ENCODE assay signal across 8 cellular contexts in genomic region chr14:94026173-94026885, GRCh38. TPM values are rescaled to one million over a fixed set of nuclear protein-coding genes. Genes with fewer than 3 reads are reported as not detected.
DNase-seq lines count a peak whose midpoint lies in the region; ATAC-seq, FAIRE-seq and TF ChIP-seq lines count a peak whose summit lies in the region.

OTUB2 (plus strand) TSS chr14:94026340; CDS start chr14:94026538, 198 bp downstream.

- no peak within 1 kb of the TSS for H3K9ac ChIP-seq in DND-41 (ENCODE audit: low read depth, low read length)

- H3K27ac Mint-ChIP-seq in natural killer cell treated with Interleukin-12 subunit alpha and Interleukin-12 subunit beta and Interleukin-15 and Interleukin-18, amount 100 ng/mL, for 72 hours, result no peak within 1 kb of the TSS

- H2AFZ ChIP-seq in DND-41 (ENCODE audit: low read depth, low read length), result no peak within 1 kb of the TSS

- peaks cover 4% of the 10 kb centered on the region; the same call in 1 of the 2 replicates for H4K20me1 ChIP-seq in DND-41 (ENCODE audit: insufficient read depth, low read length)

- no peaks in the 10 kb centered on the region for H3K36me3 Mint-ChIP-seq in natural killer cell treated with Interleukin-12 subunit alpha and Interleukin-12 subunit beta and Interleukin-15 and Interleukin-18, amount 100 ng/mL, for 72 hours

- no peaks in the 10 kb centered on the region for H3K79me2 ChIP-seq in DND-41 (ENCODE audit: insufficient read depth, low read length)

- CTCF ChIA-PET in RWPE1 (lab: Yijun Ruan, JAX), result interaction anchor here (0.6 to 1.8 kb wide), 4 partner anchors 10 to 913 kb away, joined by 3 to 7 read pairs (median 4); partner anchors contain the start of gene IFI27

- peak; percentile 93 for FAIRE-seq in H54 (lab: Jason Lieb, UNC)

- no peak within 1 kb of the TSS for H3K4me3 ChIP-seq in DND-41 (ENCODE audit: low read depth in 1 of 2, low read length in 2 of 2)
- peak within 1 kb of the TSS; percentile 74 for H3K4me3 ChIP-seq in fibroblast of the aortic adventitia (ENCODE audit: low read depth, low read length)

- H3K27me3 ChIP-seq in DND-41 (ENCODE audit: insufficient read depth, low read length, poor library complexity), result peaks cover 5% of the 10 kb centered on the region

- H3K4me1 ChIP-seq in DND-41 (ENCODE audit: insufficient read depth, low read length), result no peaks in the 10 kb centered on the region

- POLR2A ChIA-PET in RWPE1 (lab: Yijun Ruan, JAX; ENCODE audit: low non-redundant PET), result no interaction called here

- H3K27ac ChIP-seq in DND-41 (ENCODE audit: low read length) (no peak within 1 kb of the TSS), RWPE1 (no peak within 1 kb of the TSS)

- no peaks in the 10 kb centered on the region for H3K9me3 ChIP-seq in DND-41 (ENCODE audit: insufficient read depth, low read length, severe bottlenecking)

- 0 out of 3 replicates have a peak, but pooled peaks have one; percentile 42 for ATAC-seq in DND-41 (ENCODE audit: insufficient read depth, low read depth)
- ATAC-seq in natural killer cell treated with Interleukin-12 subunit alpha and Interleukin-12 subunit beta and Interleukin-15 and Interleukin-18, amount 100 ng/mL, for 72 hours, result peak; percentile 98 to 99

- H3K4me1 Mint-ChIP-seq in natural killer cell treated with Interleukin-12 subunit alpha and Interleukin-12 subunit beta and Interleukin-15 and Interleukin-18, amount 100 ng/mL, for 72 hours (ENCODE audit: low read depth in 2 of 2), result peaks cover 7 to 14% of the 10 kb centered on the region in 2 donors

- no peak for TF ChIP-seq CTCF in DND-41 (IDR thresholded peaks at IDR 0.05; ENCODE audit: borderline replicate concordance, extremely low read depth, low read length, poor library complexity, severe bottlenecking)
- TF ChIP-seq CTCF in RWPE1 (conservative IDR thresholded peaks at IDR 0.05; ENCODE audit: low read depth), result no peak
- no peak for TF ChIP-seq CTCF in fibroblast of the aortic adventitia (IDR thresholded peaks at IDR 0.05; ENCODE audit: insufficient read depth, low read length)

- peak within 1 kb of the TSS; percentile 71 for H3K4me3 Mint-ChIP-seq in natural killer cell treated with Interleukin-12 subunit alpha and Interleukin-12 subunit beta and Interleukin-15 and Interleukin-18, amount 100 ng/mL, for 72 hours

- H3K9me3 Mint-ChIP-seq in natural killer cell treated with Interleukin-12 subunit alpha and Interleukin-12 subunit beta and Interleukin-15 and Interleukin-18, amount 100 ng/mL, for 72 hours, result no peaks in the 10 kb centered on the region

- peaks cover 0 to 15% of the 10 kb centered on the region in 2 donors for H3K27me3 Mint-ChIP-seq in natural killer cell treated with Interleukin-12 subunit alpha and Interleukin-12 subunit beta and Interleukin-15 and Interleukin-18, amount 100 ng/mL, for 72 hours

- no peak for DNase-seq in DND-41
- DNase-seq in H54 (ENCODE audit: insufficient read length, low spot score), result peak; percentile 98
- DNase-seq in LoVo (ENCODE audit: low spot score), result peak; percentile 96
- DNase-seq in RWPE1 (ENCODE audit: low spot score), result peak; percentile 100
- DNase-seq in activated T-helper 9 cell treated with anti-CD3 and anti-CD28 coated beads, Interleukin-2, amount 50 U/mL, for 16 hours (ENCODE audit: low read depth), result peak; percentile 93
- peak; percentile 98 for DNase-seq in fibroblast of the aortic adventitia (ENCODE audit: low read depth)
- peak; percentile 95 for DNase-seq in natural killer cell treated with Interleukin-12 subunit alpha and Interleukin-12 subunit beta and Interleukin-15 and Interleukin-18, amount 100 ng/mL, for 72 hours (ENCODE audit: low spot score)
- peak; percentile 90 to 96 (median 94) for DNase-seq in stimulated activated naive CD4-positive, alpha-beta T cell (lab: John Stamatoyannopoulos, UW)

- no peaks in the 10 kb centered on the region for H3K36me3 ChIP-seq in DND-41 (ENCODE audit: insufficient read depth, low read length)

- no peak within 1 kb of the TSS for H3K4me2 ChIP-seq in DND-41 (ENCODE audit: insufficient read depth, low read length)

- TF ChIP-seq POLR2A in H54 (IDR thresholded peaks at IDR 0.05; ENCODE audit: low read depth, low read length), result no peak

RNA-seq across cellular contexts. Expression of gene OTUB2, which starts in this region (rescaled TPM):
- 2.5 and 2.8 TPM in 2 replicates for total RNA-seq in fibroblast of the aortic adventitia (ENCODE audit: low replicate concordance)
- total RNA-seq in natural killer cell treated with Interleukin-12 subunit alpha and Interleukin-12 subunit beta and Interleukin-15 and Interleukin-18, amount 100 ng/mL, for 72 hours, result under 1 TPM; 0.14 to 0.22 TPM

Comparison
In these comparisons a context has a peak if more than half of its experiments do, and no peak if none do; other contexts are left out.
1. Peak in DNase-seq and ATAC-seq in natural killer cell treated with Interleukin-12 subunit alpha and Interleukin-12 subunit beta and Interleukin-15 and Interleukin-18, amount 100 ng/mL, for 72 hours; RNA of the gene not detected or under 1 TPM.